ENCODE assay signal across 11 cellular contexts in the genomic region with DNA sequence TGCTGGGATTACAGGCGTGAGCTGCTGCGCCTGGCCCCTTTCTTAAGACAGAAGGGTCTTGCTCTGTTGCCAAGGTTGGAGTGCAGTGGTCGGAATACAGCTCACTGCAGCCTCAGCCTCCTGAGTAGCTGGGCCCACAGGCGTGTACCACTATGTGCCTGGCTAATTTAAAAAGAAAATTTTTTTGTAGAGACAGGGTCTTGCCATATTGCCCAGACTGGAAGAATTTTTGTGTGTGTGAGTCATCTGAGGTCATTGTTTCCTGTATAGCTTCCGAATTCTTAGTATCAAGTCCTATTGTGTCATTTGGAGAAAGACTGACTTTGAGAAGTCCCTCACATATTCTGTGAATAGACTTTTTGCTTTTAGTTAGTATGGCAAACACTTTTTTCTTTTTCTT. TPM values are rescaled to one million over a fixed set of nuclear protein-coding genes. Genes with fewer than 3 reads are reported as not detected.
DNase-seq lines count a peak whose midpoint lies in the region; ATAC-seq, FAIRE-seq and TF ChIP-seq lines count a peak whose summit lies in the region.
"Had no signal": no experiment of that assay in that cellular context is flagged by ENCODE, and none has a peak within 500 bp of the region (broad histone marks: within the 10 kb centered on the region; RNA-seq: fewer than 3 reads in every experiment).

No MANE protein-coding gene starts in this region.

- peaks cover 12 to 38% (median 26%) of the 10 kb centered on the region in 3 donors for H3K4me1 ChIP-seq in pancreas

- peak overlapping the region; percentile 71 for H3K27ac Mint-ChIP-seq in activated naive CD8-positive, alpha-beta T cell treated with anti-CD3 and anti-CD28 coated beads, Interleukin-2, amount 10 ng/mL, durations not matched to agents 7 days and 5 days
- H3K27ac Mint-ChIP-seq in natural killer cell treated with Interleukin-12 subunit alpha and Interleukin-12 subunit beta and Interleukin-15 and Interleukin-18, amount 100 ng/mL, for 72 hours: peak overlapping the region; percentile 98 to 99

- H3K27me3 ChIP-seq in pancreas: no peaks in the 10 kb centered on the region
- H3K27me3 ChIP-seq: suprapubic skin had no signal

- H3K27me3 Mint-ChIP-seq in activated naive CD8-positive, alpha-beta T cell treated with anti-CD3 and anti-CD28 coated beads, Interleukin-2, amount 10 ng/mL, durations not matched to agents 7 days and 5 days: no peaks in the 10 kb centered on the region
- no peaks in the 10 kb centered on the region for H3K27me3 Mint-ChIP-seq in natural killer cell treated with Interleukin-12 subunit alpha and Interleukin-12 subunit beta and Interleukin-15 and Interleukin-18, amount 100 ng/mL, for 72 hours

- H3K36me3 Mint-ChIP-seq in activated naive CD8-positive, alpha-beta T cell treated with anti-CD3 and anti-CD28 coated beads, Interleukin-2, amount 10 ng/mL, durations not matched to agents 7 days and 5 days: peaks cover 16% of the 10 kb centered on the region
- peaks cover 18% of the 10 kb centered on the region for H3K36me3 Mint-ChIP-seq in natural killer cell treated with Interleukin-12 subunit alpha and Interleukin-12 subunit beta and Interleukin-15 and Interleukin-18, amount 100 ng/mL, for 72 hours

- no peaks in the 10 kb centered on the region for H3K9me3 Mint-ChIP-seq in activated naive CD8-positive, alpha-beta T cell treated with anti-CD3 and anti-CD28 coated beads, Interleukin-2, amount 10 ng/mL, durations not matched to agents 7 days and 5 days
- peaks cover 6% of the 10 kb centered on the region for H3K9me3 Mint-ChIP-seq in natural killer cell treated with Interleukin-12 subunit alpha and Interleukin-12 subunit beta and Interleukin-15 and Interleukin-18, amount 100 ng/mL, for 72 hours

- intact Hi-C loops in pancreas (cut with DNase I): no loop called here

- H3K36me3 ChIP-seq in pancreas: no peaks in the 10 kb centered on the region
- H3K36me3 ChIP-seq: suprapubic skin had no signal

- no peaks in the 10 kb centered on the region for H3K9me3 ChIP-seq in pancreas
- H3K9me3 ChIP-seq: suprapubic skin had no signal

- H3K27ac ChIP-seq in pancreas: no peak overlapping the region
- H3K27ac ChIP-seq: skin epidermis, suprapubic skin, VCaP had no signal

- H3K4me1 Mint-ChIP-seq in activated naive CD8-positive, alpha-beta T cell treated with anti-CD3 and anti-CD28 coated beads, Interleukin-2, amount 10 ng/mL, durations not matched to agents 7 days and 5 days: peaks cover 56% of the 10 kb centered on the region
- H3K4me1 Mint-ChIP-seq in natural killer cell treated with Interleukin-12 subunit alpha and Interleukin-12 subunit beta and Interleukin-15 and Interleukin-18, amount 100 ng/mL, for 72 hours (ENCODE audit: low read depth in 2 of 2): peaks cover 61 to 65% of the 10 kb centered on the region in 2 donors

- peak; percentile 86 for DNase-seq in EH (ENCODE audit: low read depth)
- DNase-seq in NOMO-1 (lab: John Stamatoyannopoulos, UW; ENCODE audit: unreplicated experiment in 2 of 2): peak; percentile 38 to 79
- DNase-seq in activated naive CD8-positive, alpha-beta T cell treated with anti-CD3 and anti-CD28 coated beads, Interleukin-2, amount 10 ng/mL, durations not matched to agents 7 days and 5 days: no peak
- DNase-seq in natural killer cell treated with Interleukin-12 subunit alpha and Interleukin-12 subunit beta and Interleukin-15 and Interleukin-18, amount 100 ng/mL, for 72 hours (ENCODE audit: low spot score): peak; percentile 60
- DNase-seq in NCI-H510A (lab: John Stamatoyannopoulos, UW): no peak
- no peak for DNase-seq in NCI-H2081 (lab: John Stamatoyannopoulos, UW)
- DNase-seq in pancreas: no peak

- 88 to 90% methylated on average over 5 of the region's 5 CpGs for WGBS in pancreas, 2 donors

- H3K4me3 ChIP-seq in pancreas: no peak overlapping the region
- H3K4me3 ChIP-seq: skin epidermis, suprapubic skin had no signal

- peak overlapping the region; percentile 76 for H3K4me3 Mint-ChIP-seq in activated naive CD8-positive, alpha-beta T cell treated with anti-CD3 and anti-CD28 coated beads, Interleukin-2, amount 10 ng/mL, durations not matched to agents 7 days and 5 days
- H3K4me3 Mint-ChIP-seq in natural killer cell treated with Interleukin-12 subunit alpha and Interleukin-12 subunit beta and Interleukin-15 and Interleukin-18, amount 100 ng/mL, for 72 hours: peak overlapping the region; percentile 80

- TF ChIP-seq CTCF in pancreas (IDR thresholded peaks at IDR 0.05): no peak

- ATAC-seq in activated naive CD8-positive, alpha-beta T cell treated with anti-CD3 and anti-CD28 coated beads, Interleukin-2, amount 10 ng/mL, durations not matched to agents 7 days and 5 days (ENCODE audit: low read depth): peak; percentile 4
- peak; percentile 1 to 31 for ATAC-seq in natural killer cell treated with Interleukin-12 subunit alpha and Interleukin-12 subunit beta and Interleukin-15 and Interleukin-18, amount 100 ng/mL, for 72 hours
- ATAC-seq in GM18867 (IDR thresholded peaks at IDR 0.05; ENCODE audit: unreplicated experiment) (no peak), pancreas (no peak)

- POLR2A ChIA-PET in activated naive CD8-positive, alpha-beta T cell treated with anti-CD3 and anti-CD28 coated beads, Interleukin-2, amount 10 ng/mL, durations not matched to agents 7 days and 5 days (lab: Charles Lee): interaction anchor here (0.9 to 3.9 kb wide), 5 partner anchors 15 to 142 kb away, joined by 3 to 13 read pairs (median 5); a partner anchor contains a TSS

- no peak for FAIRE-seq in pancreas (lab: Jason Lieb, UNC)

RNA-seq across cellular contexts. Expression of a gene that starts 4.7 kb away (rescaled TPM):
- 100 to 1,000 TPM; 126 to 147 TPM for total RNA-seq in activated naive CD8-positive, alpha-beta T cell treated with anti-CD3 and anti-CD28 coated beads, Interleukin-2, amount 10 ng/mL, durations not matched to agents 7 days and 5 days
- total RNA-seq in natural killer cell treated with Interleukin-12 subunit alpha and Interleukin-12 subunit beta and Interleukin-15 and Interleukin-18, amount 100 ng/mL, for 72 hours: 100 to 1,000 TPM; 232 to 279 TPM
- total RNA-seq in pancreas: 10 to 100 TPM; 24.9 to 53.5 (median 37.0) TPM
- 10 to 100 TPM; 25.7 to 37.1 TPM for polyA plus RNA-seq in pancreas

RNA-seq across cellular contexts. Expression of a gene that starts 19.4 kb away (rescaled TPM):
- total RNA-seq in activated naive CD8-positive, alpha-beta T cell treated with anti-CD3 and anti-CD28 coated beads, Interleukin-2, amount 10 ng/mL, durations not matched to agents 7 days and 5 days: 10 to 100 TPM; 22.3 to 25.1 TPM
- 10 to 100 TPM; 27.9 to 34.9 TPM for total RNA-seq in natural killer cell treated with Interleukin-12 subunit alpha and Interleukin-12 subunit beta and Interleukin-15 and Interleukin-18, amount 100 ng/mL, for 72 hours
- 10 to 100 TPM in 2 of 6 donors, 1 to 10 TPM in 4; 7.4 to 11.9 (median 8.8) TPM for total RNA-seq in pancreas
- polyA plus RNA-seq in pancreas: 10 to 100 TPM; 10.4 to 11.1 TPM

Comparison
In these comparisons a context has a peak if more than half of its experiments do, and no peak if none do; other contexts are left out.
1. DNase-seq: peak in EH (single experiment), NOMO-1 (2 of 2) and natural killer cell treated with Interleukin-12 subunit alpha and Interleukin-12 subunit beta and Interleukin-15 and Interleukin-18, amount 100 ng/mL, for 72 hours (single experiment); none in activated naive CD8-positive, alpha-beta T cell treated with anti-CD3 and anti-CD28 coated beads, Interleukin-2, amount 10 ng/mL, durations not matched to agents 7 days and 5 days (single experiment), NCI-H510A (single experiment), NCI-H2081 (0 of 2) and pancreas (0 of 6).
2. ATAC-seq: peak in activated naive CD8-positive, alpha-beta T cell treated with anti-CD3 and anti-CD28 coated beads, Interleukin-2, amount 10 ng/mL, durations not matched to agents 7 days and 5 days (single experiment) and natural killer cell treated with Interleukin-12 subunit alpha and Interleukin-12 subunit beta and Interleukin-15 and Interleukin-18, amount 100 ng/mL, for 72 hours (2 of 2); none in GM18867 (single experiment) and pancreas (0 of 4).